Comparison of ENCODE assay signal across 19 cellular contexts in genomic region chr7:88309845-88310244, GRCh38. TPM values are rescaled to one million over a fixed set of nuclear protein-coding genes. Genes with fewer than 3 reads are reported as not detected.
A peak's percentile ranks its signal among the peaks of the same experiment; 100 is the strongest.
DNase-seq lines count a peak whose midpoint lies in the region; ATAC-seq and TF ChIP-seq lines count a peak whose summit lies in the region.
"Had no signal": no experiment of that assay in that cellular context is flagged by ENCODE, and none has a peak within 500 bp of the region (broad histone marks: within the 10 kb centered on the region; RNA-seq: fewer than 3 reads in every experiment).

No MANE protein-coding gene starts in this region.

- no peak overlapping the region for H2AFZ ChIP-seq in PC-3 (ENCODE audit: low read length)

- intact Hi-C loops in PC-3 (cut with micrococcal nuclease) (loop anchor here (1.0 kb wide), 1 partner anchor 48 kb away; no protein-coding TSS in a partner anchor), right cardiac atrium (cut with DNase I) (no loop called here), colonic mucosa (cut with DNase I) (no loop called here)

- POLR2A ChIA-PET in PC-3 (lab: Charles Lee; ENCODE audit: unreplicated experiment) = interaction anchor here (0.7 kb wide), 1 partner anchor 62 kb away, joined by 3 read pairs; no protein-coding TSS in a partner anchor

- H3K9ac ChIP-seq in PC-3 (ENCODE audit: low read length) (no peak overlapping the region), endodermal cell (ENCODE audit: extremely low read depth, low read length, poor library complexity, severe bottlenecking) (no peak overlapping the region), colonic mucosa (ENCODE audit: low read depth in 2 of 2, low read length in 2 of 2) (no peak overlapping the region)

- H3K36me3 Mint-ChIP-seq in endodermal cell (ENCODE audit: low read depth) = no peaks in the 10 kb centered on the region

- H3K36me3 ChIP-seq in PC-3 (ENCODE audit: low read depth, low read length) = no peaks in the 10 kb centered on the region
- H3K36me3 ChIP-seq in endodermal cell (ENCODE audit: control insufficient read depth, insufficient read depth, low read length) = no peaks in the 10 kb centered on the region
- no peaks in the 10 kb centered on the region for H3K36me3 ChIP-seq in colonic mucosa

- H3F3A ChIP-seq in PC-3 (ENCODE audit: low read length, unreplicated experiment) = no peaks in the 10 kb centered on the region

- no peaks in the 10 kb centered on the region for H3K4me1 Mint-ChIP-seq in endodermal cell

- no peaks in the 10 kb centered on the region for H3K9me3 Mint-ChIP-seq in endodermal cell
- H3K9me3 Mint-ChIP-seq: H9 had no signal

- H3K9me3 ChIP-seq in PC-3 (ENCODE audit: low read length) (no peaks in the 10 kb centered on the region), right cardiac atrium (ENCODE audit: control insufficient read depth, low read length) (no peaks in the 10 kb centered on the region), endodermal cell (ENCODE audit: control insufficient read depth, low read length) (no peaks in the 10 kb centered on the region), colonic mucosa (no peaks in the 10 kb centered on the region)

- BruUV-seq in PC-3 (replicated peaks; lab: Mats Ljungman, UMichigan) = no TSS peak

- 60% methylated on average over 2 of the region's 2 CpGs for WGBS in right cardiac atrium
- 80 to 95% methylated on average over 1 to 2 of the region's 2 CpGs for WGBS in endodermal cell (ENCODE audit: insufficient coverage in 1 of 2, insufficient read length in 1 of 2), 2 experiments

- no peak overlapping the region for H3K27ac Mint-ChIP-seq in endodermal cell
- H3K27ac Mint-ChIP-seq: H9 had no signal

- H3K27me3 ChIP-seq in PC-3 (ENCODE audit: low read length) (no peaks in the 10 kb centered on the region), right cardiac atrium (ENCODE audit: control insufficient read depth, insufficient read depth) (no peaks in the 10 kb centered on the region), endodermal cell (ENCODE audit: control insufficient read depth, insufficient read depth, low read length, poor library complexity, severe bottlenecking) (peaks cover 32% of the 10 kb centered on the region), colonic mucosa (no peaks in the 10 kb centered on the region)

- H3K4me2 ChIP-seq in PC-3 (ENCODE audit: low read length) = no peak overlapping the region

- no peaks in the 10 kb centered on the region for H3K9me2 ChIP-seq in PC-3 (replicated peaks; ENCODE audit: low read length)

- no peaks in the 10 kb centered on the region for H4K20me1 ChIP-seq in PC-3 (ENCODE audit: low read length)

- DNase-seq in PC-3 (peak; percentile 60), fibroblast of the aortic adventitia (ENCODE audit: low read depth) (peak; percentile 44), right cardiac atrium (no peak), stromal cell of bone marrow (ENCODE audit: low read depth) (peak; percentile 87), endodermal cell (no peak), colonic mucosa (no peak), HK-2 (ENCODE audit: unreplicated experiment) (no peak)
- DNase-seq: GDM1, H9, MV-4-11, NCI-H1417 treated with DMSO at 0.1 percent for 48 hours, NCI-H2029, NCI-H2171 treated with DMSO at 0.1 percent for 48 hours, NCI-H82, SHP77 had no signal

- TF ChIP-seq CTCF in PC-3 (conservative IDR thresholded peaks at IDR 0.05; ENCODE audit: low read depth, low read length) (no peak), fibroblast of the aortic adventitia (IDR thresholded peaks at IDR 0.05; ENCODE audit: insufficient read depth, low read length) (no peak), endodermal cell (conservative IDR thresholded peaks at IDR 0.05) (no peak), colonic mucosa (IDR thresholded peaks at IDR 0.05) (no peak)

- H3K27me3 Mint-ChIP-seq in endodermal cell (ENCODE audit: insufficient read depth) = peaks cover 30% of the 10 kb centered on the region

- CTCF ChIA-PET in PC-3 (lab: Charles Lee) = no interaction called here

- H3K27ac ChIP-seq in PC-3 (ENCODE audit: low read length) = peak overlapping the region; percentile 71
- no peak overlapping the region for H3K27ac ChIP-seq in right cardiac atrium (ENCODE audit: low read length)
- H3K27ac ChIP-seq in endodermal cell (ENCODE audit: low read depth, low read length) = no peak overlapping the region
- H3K27ac ChIP-seq in colonic mucosa = no peak overlapping the region
- H3K27ac ChIP-seq: C4-2B had no signal

- no peaks in the 10 kb centered on the region for H3K79me2 ChIP-seq in PC-3 (ENCODE audit: low read length)

- peak; percentile 63 for ATAC-seq in PC-3
- peak; percentile 23 to 44 for ATAC-seq in right cardiac atrium
- no peak for ATAC-seq in HG02973 (IDR thresholded peaks at IDR 0.05; ENCODE audit: unreplicated experiment)
- ATAC-seq: GM12878, Panc1 had no signal

- H3K4me3 ChIP-seq in PC-3 (ENCODE audit: low read length) (no peak overlapping the region), fibroblast of the aortic adventitia (ENCODE audit: low read depth, low read length) (no peak overlapping the region), right cardiac atrium (ENCODE audit: low read length) (no peak overlapping the region), endodermal cell (ENCODE audit: low read length) (no peak overlapping the region), colonic mucosa (no peak overlapping the region)
- H3K4me3 ChIP-seq: GM12878 had no signal

- H3K4me1 ChIP-seq in PC-3 (ENCODE audit: insufficient read depth, low read length) = peaks cover 38% of the 10 kb centered on the region
- H3K4me1 ChIP-seq in right cardiac atrium (ENCODE audit: control insufficient read depth, insufficient read depth, low read length) = peaks cover 2% of the 10 kb centered on the region
- H3K4me1 ChIP-seq in endodermal cell (ENCODE audit: control insufficient read depth, insufficient read depth, low read length) = no peaks in the 10 kb centered on the region
- H3K4me1 ChIP-seq in colonic mucosa = peaks cover 4% of the 10 kb centered on the region

- H3K4me3 Mint-ChIP-seq in endodermal cell = no peak overlapping the region
- H3K4me3 Mint-ChIP-seq: H9 had no signal

RNA-seq across cellular contexts. Expression of gene STEAP4, which starts 3.2 kb away (rescaled TPM):
- total RNA-seq in PC-3 (2014; rRNA removed) (1.2 and 1.7 TPM in 2 replicates), fibroblast of the aortic adventitia (ENCODE audit: low replicate concordance) (1.8 and 2.1 TPM in 2 replicates), right cardiac atrium (10 to 100 TPM; 26.0 to 56.1 (median 38.1) TPM), endodermal cell (not detected), colonic mucosa (1 to 10 TPM; 3.1 to 3.5 TPM)
- 10.6 TPM for polyA plus RNA-seq in right cardiac atrium
- polyA plus RNA-seq in endodermal cell (2013, experiment 1 of 2) = not detected
- not detected for polyA plus RNA-seq in endodermal cell (2013, experiment 2 of 2)
- total RNA-seq: H9 had no signal
- polyA plus RNA-seq: GM12878 had no signal

Comparison
In these comparisons a context has a peak if more than half of its experiments do, and no peak if none do; other contexts are left out.
1. DNase-seq: peak in PC-3 (single experiment), fibroblast of the aortic adventitia (single experiment) and stromal cell of bone marrow (single experiment); none in right cardiac atrium (0 of 3), endodermal cell (single experiment), colonic mucosa (single experiment) and HK-2 (single experiment).